11 cellular contexts compared by ENCODE assay signal in the genomic region with DNA sequence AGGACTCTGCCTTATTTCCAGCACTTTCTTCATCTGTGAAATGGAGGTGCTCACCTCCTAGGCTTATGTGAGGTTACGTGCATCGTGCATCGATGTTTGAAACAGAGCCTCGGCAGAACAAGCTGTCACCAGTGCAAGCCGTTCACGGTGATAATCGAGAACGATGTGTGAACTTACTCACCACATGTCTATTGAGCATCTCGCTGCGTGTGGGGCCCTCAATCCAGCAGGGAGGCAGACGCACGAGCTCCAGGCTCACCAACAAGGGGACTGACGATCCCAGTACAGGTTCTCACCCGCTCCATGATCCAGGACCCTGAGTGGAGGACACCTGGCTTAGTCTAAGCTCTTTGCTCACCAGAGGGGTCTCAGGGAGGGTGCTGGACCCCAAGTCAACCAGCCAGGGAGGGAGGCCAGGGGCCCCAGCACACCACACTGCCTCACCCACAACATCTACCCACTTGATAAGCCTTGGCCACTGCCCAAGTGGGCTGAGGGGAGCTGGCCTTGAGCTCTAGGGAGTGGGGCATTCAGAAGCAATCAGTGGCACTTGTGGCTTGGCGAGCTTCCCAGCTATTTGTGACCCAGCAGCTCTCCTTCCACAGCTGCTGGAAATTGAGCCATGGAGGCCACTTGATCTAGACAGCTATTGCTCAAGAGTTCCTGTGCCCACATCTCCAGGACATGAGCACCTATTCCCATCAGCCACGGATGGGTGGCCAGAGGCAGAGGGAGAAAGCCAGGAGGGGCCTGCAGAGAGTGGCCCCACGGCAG. TPM values are rescaled to one million over a fixed set of nuclear protein-coding genes. Genes with fewer than 3 reads are reported as not detected.
DNase-seq lines count a peak whose midpoint lies in the region; ATAC-seq and TF ChIP-seq lines count a peak whose summit lies in the region.
"Had no signal": no experiment of that assay in that cellular context is flagged by ENCODE, and none has a peak within 500 bp of the region (broad histone marks: within the 10 kb centered on the region; RNA-seq: fewer than 3 reads in every experiment).

No MANE protein-coding gene starts in this region.

- peaks cover 24% of the 10 kb centered on the region for H3K27me3 Mint-ChIP-seq in activated naive CD4-positive, alpha-beta T cell treated with anti-CD3 and anti-CD28 coated beads, Interleukin-2, amount 10 ng/mL, durations not matched to agents 7 days and 5 days

- H3K36me3 ChIP-seq in psoas muscle (ENCODE audit: insufficient read depth in 1 of 2, low read depth in 1 of 2), result no peaks in the 10 kb centered on the region
- no peaks in the 10 kb centered on the region for H3K36me3 ChIP-seq in effector memory CD4-positive, alpha-beta T cell (ENCODE audit: control insufficient read depth, insufficient read depth, low read length)

- ATAC-seq in psoas muscle, result peak; percentile 81 to 88 (median 83)
- no peak for ATAC-seq in GM21717 (IDR thresholded peaks at IDR 0.05; ENCODE audit: unreplicated experiment)

- no peak for TF ChIP-seq CTCF in psoas muscle (IDR thresholded peaks at IDR 0.05)

- H3K4me1 Mint-ChIP-seq in activated naive CD4-positive, alpha-beta T cell treated with anti-CD3 and anti-CD28 coated beads, Interleukin-2, amount 10 ng/mL, durations not matched to agents 7 days and 5 days, result no peaks in the 10 kb centered on the region

- H3K27ac ChIP-seq in angular gyrus (ENCODE audit: low read depth, low read length), result peak overlapping the region; percentile 18
- peak overlapping the region; percentile 58 for H3K27ac ChIP-seq in psoas muscle
- H3K27ac ChIP-seq in effector memory CD4-positive, alpha-beta T cell (ENCODE audit: insufficient read depth, low read length, poor library complexity, severe bottlenecking), result no peak overlapping the region

- intact Hi-C loops in psoas muscle (cut with DNase I), result no loop called here

- no peaks in the 10 kb centered on the region for H3K27me3 ChIP-seq in psoas muscle (ENCODE audit: insufficient read depth in 3 of 3, low read length in 2 of 3)
- no peaks in the 10 kb centered on the region for H3K27me3 ChIP-seq in effector memory CD4-positive, alpha-beta T cell (replicated peaks; ENCODE audit: control insufficient read depth, insufficient read depth, low read length, poor library complexity, severe bottlenecking)

- no peaks in the 10 kb centered on the region for H3K9me3 ChIP-seq in psoas muscle
- no peaks in the 10 kb centered on the region for H3K9me3 ChIP-seq in effector memory CD4-positive, alpha-beta T cell (ENCODE audit: control insufficient read depth, low read length)

- no peak overlapping the region for H3K4me3 Mint-ChIP-seq in activated naive CD4-positive, alpha-beta T cell treated with anti-CD3 and anti-CD28 coated beads, Interleukin-2, amount 10 ng/mL, durations not matched to agents 7 days and 5 days

- WGBS in psoas muscle, 3 donors, result 34 to 57% (median 34%) methylated on average over 17 of the region's 17 CpGs

- CTCF ChIA-PET in activated naive CD4-positive, alpha-beta T cell treated with anti-CD3 and anti-CD28 coated beads, Interleukin-2, amount 10 ng/mL, durations not matched to agents 7 days and 5 days (lab: Charles Lee), result interaction anchor here (1.0 kb wide), 1 partner anchor 693 kb away, joined by 3 read pairs; no protein-coding TSS in a partner anchor

- H3K4me3 ChIP-seq in psoas muscle, result no peak overlapping the region
- no peak overlapping the region for H3K4me3 ChIP-seq in effector memory CD4-positive, alpha-beta T cell (ENCODE audit: insufficient read depth, low read depth, low read length, poor library complexity, severe bottlenecking)

- H3K9me3 Mint-ChIP-seq in activated naive CD4-positive, alpha-beta T cell treated with anti-CD3 and anti-CD28 coated beads, Interleukin-2, amount 10 ng/mL, durations not matched to agents 7 days and 5 days, result no peaks in the 10 kb centered on the region

- H3K36me3 Mint-ChIP-seq in activated naive CD4-positive, alpha-beta T cell treated with anti-CD3 and anti-CD28 coated beads, Interleukin-2, amount 10 ng/mL, durations not matched to agents 7 days and 5 days, result no peaks in the 10 kb centered on the region

- peaks cover 33% of the 10 kb centered on the region for H3K4me1 ChIP-seq in psoas muscle
- H3K4me1 ChIP-seq in effector memory CD4-positive, alpha-beta T cell (ENCODE audit: control insufficient read depth, insufficient read depth, low read length, poor library complexity, severe bottlenecking), result no peaks in the 10 kb centered on the region

- DNase-seq in DMS79 treated with DMSO at 0.1 percent for 48 hours (lab: John Stamatoyannopoulos, UW), result peak; percentile 86
- DNase-seq in NCI-H1105 treated with DMSO at 0.1 percent for 48 hours (lab: John Stamatoyannopoulos, UW), result peak; percentile 85
- DNase-seq in psoas muscle, result peak; percentile 77 to 83
- no peak for DNase-seq in effector memory CD4-positive, alpha-beta T cell
- DNase-seq in NCI-H1436 (lab: John Stamatoyannopoulos, UW), result no peak
- DNase-seq in activated naive CD4-positive, alpha-beta T cell treated with anti-CD3 and anti-CD28 coated beads, Interleukin-2, amount 10 ng/mL, durations not matched to agents 7 days and 5 days, result no peak
- DNase-seq: activated naive CD4-positive, alpha-beta T cell treated with Interleukin-2 at 50 U/mL for 16 hours; mesenchymal stem cell had no signal

- H3K27ac Mint-ChIP-seq in activated naive CD4-positive, alpha-beta T cell treated with anti-CD3 and anti-CD28 coated beads, Interleukin-2, amount 10 ng/mL, durations not matched to agents 7 days and 5 days, result no peak overlapping the region

RNA-seq across cellular contexts. Expression of gene SLC6A1, which starts 34.4 kb away (rescaled TPM):
- total RNA-seq in psoas muscle, result 1 to 10 TPM in 1 of 4 donors, under 1 TPM in 3; 0.30 to 1.9 (median 0.80) TPM
- polyA plus RNA-seq in psoas muscle, result under 1 TPM; 0.27 to 0.36 (median 0.34) TPM
- total RNA-seq: SK-MEL-5 had no signal

Comparison
In these comparisons a context has a peak if more than half of its experiments do, and no peak if none do; other contexts are left out.
1. DNase-seq: peak in DMS79 treated with DMSO at 0.1 percent for 48 hours (single experiment), NCI-H1105 treated with DMSO at 0.1 percent for 48 hours (single experiment) and psoas muscle (2 of 2); none in effector memory CD4-positive, alpha-beta T cell (0 of 3), NCI-H1436 (single experiment) and activated naive CD4-positive, alpha-beta T cell treated with anti-CD3 and anti-CD28 coated beads, Interleukin-2, amount 10 ng/mL, durations not matched to agents 7 days and 5 days (single experiment).